Comparison of ENCODE assay signal across 16 cellular contexts in the genomic region with DNA sequence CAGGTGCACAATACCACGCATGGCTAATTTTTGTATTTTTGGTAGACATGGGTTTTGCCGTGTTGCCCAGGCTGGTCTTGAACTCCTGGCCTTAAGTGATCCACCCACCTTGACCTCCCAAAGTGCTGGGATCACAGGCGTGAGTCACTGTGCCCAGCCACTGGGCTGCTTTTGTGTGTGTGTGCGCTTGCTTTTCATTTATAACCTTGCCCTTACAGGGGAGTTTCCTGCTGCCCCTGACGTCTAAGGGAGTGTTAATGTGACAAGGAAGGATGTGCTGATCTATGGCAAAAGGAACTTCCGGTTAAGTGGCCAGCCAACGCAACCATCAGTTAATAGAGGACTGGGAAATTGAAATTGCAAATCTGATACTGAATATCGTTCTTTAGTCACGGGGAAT. TPM values are rescaled to one million over a fixed set of nuclear protein-coding genes. Genes with fewer than 3 reads are reported as not detected.
DNase-seq lines count a peak whose midpoint lies in the region; TF ChIP-seq lines count a peak whose summit lies in the region.
"Had no signal": no experiment of that assay in that cellular context is flagged by ENCODE, and none has a peak within 500 bp of the region (broad histone marks: within the 10 kb centered on the region; RNA-seq: fewer than 3 reads in every experiment).

No MANE protein-coding gene starts in this region.

- H3K36me3 Mint-ChIP-seq in osteocyte (ENCODE audit: unreplicated experiment) = no peaks in the 10 kb centered on the region
- H3K36me3 Mint-ChIP-seq in activated CD4-positive, alpha-beta memory T cell treated with anti-CD3 and anti-CD28 coated beads for 36 hours = no peaks in the 10 kb centered on the region
- no peaks in the 10 kb centered on the region for H3K36me3 Mint-ChIP-seq in activated T-helper 1 cell treated with anti-CD3 and anti-CD28 coated beads, Interleukin-12 subunit alpha, Interleukin-12 subunit beta, Interleukin-2, Interleukin-4 antibody, amounts not matched to agents 30 ng/mL and 10 ng/mL and 1 ng/mL, durations not matched to agents 14 hours and 24 hours and 36 hours (ENCODE audit: low read depth)

- peaks cover 22% of the 10 kb centered on the region for H3K27me3 Mint-ChIP-seq in osteocyte (ENCODE audit: unreplicated experiment)
- peaks cover 8% of the 10 kb centered on the region for H3K27me3 Mint-ChIP-seq in activated CD4-positive, alpha-beta memory T cell treated with anti-CD3 and anti-CD28 coated beads for 36 hours
- peaks cover 23% of the 10 kb centered on the region for H3K27me3 Mint-ChIP-seq in activated T-helper 1 cell treated with anti-CD3 and anti-CD28 coated beads, Interleukin-12 subunit alpha, Interleukin-12 subunit beta, Interleukin-2, Interleukin-4 antibody, amounts not matched to agents 30 ng/mL and 10 ng/mL and 1 ng/mL, durations not matched to agents 14 hours and 24 hours and 36 hours (ENCODE audit: insufficient read depth)
- H3K27me3 Mint-ChIP-seq: progenitor cell of endocrine pancreas had no signal

- peaks cover 9% of the 10 kb centered on the region for H3K4me1 Mint-ChIP-seq in osteocyte (ENCODE audit: unreplicated experiment)
- H3K4me1 Mint-ChIP-seq in activated CD4-positive, alpha-beta memory T cell treated with anti-CD3 and anti-CD28 coated beads for 36 hours (ENCODE audit: low read depth) = peaks cover 2% of the 10 kb centered on the region
- H3K4me1 Mint-ChIP-seq in activated T-helper 1 cell treated with anti-CD3 and anti-CD28 coated beads, Interleukin-12 subunit alpha, Interleukin-12 subunit beta, Interleukin-2, Interleukin-4 antibody, amounts not matched to agents 30 ng/mL and 10 ng/mL and 1 ng/mL, durations not matched to agents 14 hours and 24 hours and 36 hours (ENCODE audit: low read depth) = no peaks in the 10 kb centered on the region

- no peak overlapping the region for H3K4me3 Mint-ChIP-seq in osteocyte (ENCODE audit: unreplicated experiment)
- no peak overlapping the region for H3K4me3 Mint-ChIP-seq in activated CD4-positive, alpha-beta memory T cell treated with anti-CD3 and anti-CD28 coated beads for 36 hours
- no peak overlapping the region for H3K4me3 Mint-ChIP-seq in activated T-helper 1 cell treated with anti-CD3 and anti-CD28 coated beads, Interleukin-12 subunit alpha, Interleukin-12 subunit beta, Interleukin-2, Interleukin-4 antibody, amounts not matched to agents 30 ng/mL and 10 ng/mL and 1 ng/mL, durations not matched to agents 14 hours and 24 hours and 36 hours

- DNase-seq in 8988T (peak; percentile 17), EL (peak; percentile 13), RPMI8226 (peak; percentile 5), iris pigment epithelial cell (ENCODE audit: low read depth) (peak; percentile 18), osteocyte (ENCODE audit: extremely low spot score, unreplicated experiment) (no peak), posterior cingulate gyrus (no peak)
- DNase-seq in activated CD4-positive, alpha-beta memory T cell treated with anti-CD3 and anti-CD28 coated beads for 36 hours = no peak
- no peak for DNase-seq in activated T-helper 1 cell treated with anti-CD3 and anti-CD28 coated beads, Interleukin-12 subunit alpha, Interleukin-12 subunit beta, Interleukin-2, Interleukin-4 antibody, amounts not matched to agents 30 ng/mL and 10 ng/mL and 1 ng/mL, durations not matched to agents 14 hours and 24 hours and 36 hours (ENCODE audit: low spot score)
- DNase-seq: activated effector memory CD4-positive, alpha-beta T cell treated with anti-CD3 and anti-CD28 coated beads, Interleukin-2, amount 50 U/mL, for 16 hours; aorta; head of caudate nucleus; NCI-H187; NCI-H510A treated with DMSO at 0.1 percent for 48 hours; OCI-M1; stomach had no signal

- no peaks in the 10 kb centered on the region for H3K9me3 Mint-ChIP-seq in osteocyte (ENCODE audit: unreplicated experiment)
- H3K9me3 Mint-ChIP-seq in activated CD4-positive, alpha-beta memory T cell treated with anti-CD3 and anti-CD28 coated beads for 36 hours = no peaks in the 10 kb centered on the region
- no peaks in the 10 kb centered on the region for H3K9me3 Mint-ChIP-seq in activated T-helper 1 cell treated with anti-CD3 and anti-CD28 coated beads, Interleukin-12 subunit alpha, Interleukin-12 subunit beta, Interleukin-2, Interleukin-4 antibody, amounts not matched to agents 30 ng/mL and 10 ng/mL and 1 ng/mL, durations not matched to agents 14 hours and 24 hours and 36 hours

- CTCF ChIA-PET in activated CD4-positive, alpha-beta memory T cell treated with anti-CD3 and anti-CD28 coated beads for 36 hours (lab: Charles Lee) = no interaction called here

- TF ChIP-seq CTCF in osteocyte (IDR thresholded peaks at IDR 0.05) = no peak

- intact Hi-C loops in activated CD4-positive, alpha-beta memory T cell treated with anti-CD3 and anti-CD28 coated beads for 36 hours (cut with micrococcal nuclease) = no loop called here
- intact Hi-C loops in posterior cingulate gyrus (cut with DNase I) = no loop called here
- intact Hi-C loops in activated T-helper 1 cell treated with anti-CD3 and anti-CD28 coated beads, Interleukin-12 subunit alpha, Interleukin-12 subunit beta, Interleukin-2, Interleukin-4 antibody, amounts not matched to agents 30 ng/mL and 10 ng/mL and 1 ng/mL, durations not matched to agents 14 hours and 24 hours and 36 hours (cut with micrococcal nuclease) = no loop called here

- POLR2A ChIA-PET in activated CD4-positive, alpha-beta memory T cell treated with anti-CD3 and anti-CD28 coated beads for 36 hours (lab: Charles Lee) = no interaction called here

- H3K27ac Mint-ChIP-seq in osteocyte (ENCODE audit: unreplicated experiment) = no peak overlapping the region
- H3K27ac Mint-ChIP-seq in activated CD4-positive, alpha-beta memory T cell treated with anti-CD3 and anti-CD28 coated beads for 36 hours = no peak overlapping the region
- no peak overlapping the region for H3K27ac Mint-ChIP-seq in activated T-helper 1 cell treated with anti-CD3 and anti-CD28 coated beads, Interleukin-12 subunit alpha, Interleukin-12 subunit beta, Interleukin-2, Interleukin-4 antibody, amounts not matched to agents 30 ng/mL and 10 ng/mL and 1 ng/mL, durations not matched to agents 14 hours and 24 hours and 36 hours
- H3K27ac Mint-ChIP-seq: progenitor cell of endocrine pancreas had no signal

RNA-seq across cellular contexts. Expression of a gene that starts 57.7 kb away (rescaled TPM):
- 21.8 and 23.2 TPM in 2 replicates for total RNA-seq in osteocyte
- 10 to 100 TPM; 18.4 to 18.7 TPM for total RNA-seq in activated CD4-positive, alpha-beta memory T cell treated with anti-CD3 and anti-CD28 coated beads for 36 hours
- total RNA-seq in activated T-helper 1 cell treated with anti-CD3 and anti-CD28 coated beads, Interleukin-12 subunit alpha, Interleukin-12 subunit beta, Interleukin-2, Interleukin-4 antibody, amounts not matched to agents 30 ng/mL and 10 ng/mL and 1 ng/mL, durations not matched to agents 14 hours and 24 hours and 36 hours = 15.9 and 16.4 TPM in 2 replicates

Comparison
In these comparisons a context has a peak if more than half of its experiments do, and no peak if none do; other contexts are left out.
1. DNase-seq: peak in 8988T (single experiment), EL (single experiment), RPMI8226 (single experiment) and iris pigment epithelial cell (single experiment); none in osteocyte (single experiment), activated CD4-positive, alpha-beta memory T cell treated with anti-CD3 and anti-CD28 coated beads for 36 hours (single experiment), posterior cingulate gyrus (0 of 10) and activated T-helper 1 cell treated with anti-CD3 and anti-CD28 coated beads, Interleukin-12 subunit alpha, Interleukin-12 subunit beta, Interleukin-2, Interleukin-4 antibody, amounts not matched to agents 30 ng/mL and 10 ng/mL and 1 ng/mL, durations not matched to agents 14 hours and 24 hours and 36 hours (single experiment).